In genomic region chr6:41727705-41728072, GRCh38 we compare ENCODE assay signal across 21 cellular contexts. TPM values are rescaled to one million over a fixed set of nuclear protein-coding genes. Genes with fewer than 3 reads are reported as not detected.
DNase-seq lines count a peak whose midpoint lies in the region; ATAC-seq and TF ChIP-seq lines count a peak whose summit lies in the region.
"Had no signal": no experiment of that assay in that cellular context is flagged by ENCODE, and none has a peak within 500 bp of the region (broad histone marks: within the 10 kb centered on the region; RNA-seq: fewer than 3 reads in every experiment).

No MANE protein-coding gene starts in this region.

- intact Hi-C loops in gastrocnemius medialis (cut with DNase I; ENCODE audit: low total_unique reads): no loop called here
- intact Hi-C loops in activated CD4-positive, alpha-beta memory T cell treated with anti-CD3 and anti-CD28 coated beads for 36 hours (cut with micrococcal nuclease): no loop called here

- peak overlapping the region in 6 of 10 experiments; percentile 31 to 97 (median 47); a peak in 9 of 20 replicates for H3K4me3 ChIP-seq in BLaER1 treated with 17β-estradiol and CSF1 and Interleukin-3, amounts not matched to agents 10 nM and 100 nM
- H3K4me3 ChIP-seq in Peyer's patch: peak overlapping the region in 1 of 4 donors; percentile 97
- H3K4me3 ChIP-seq in gastrocnemius medialis: peak overlapping the region in 2 of 4 donors; percentile 7 to 31
- H3K4me3 ChIP-seq: left lung, mucosa of descending colon had no signal

- TF ChIP-seq POLR2A in Peyer's patch (IDR thresholded peaks at IDR 0.05): no peak
- TF ChIP-seq POLR2A in gastrocnemius medialis (IDR thresholded peaks at IDR 0.05): no peak

- POLR2A ChIA-PET in activated CD4-positive, alpha-beta memory T cell treated with anti-CD3 and anti-CD28 coated beads for 36 hours (lab: Charles Lee): no interaction called here

- DNase-seq in Peyer's patch (no peak), immature natural killer cell (no peak), gastrocnemius medialis (no peak), T-helper 17 cell (no peak)
- DNase-seq in activated CD8-positive, alpha-beta memory T cell treated with anti-CD3 and anti-CD28 coated beads, Interleukin-2, amount 10 ng/mL, durations not matched to agents 7 days and 5 days: no peak
- no peak for DNase-seq in stimulated activated CD4-positive, alpha-beta T cell treated with anti-CD3 and anti-CD28 coated beads, Interleukin-2, amount 100 ng/mL, for 48 hours
- DNase-seq in activated CD4-positive, alpha-beta memory T cell treated with anti-CD3 and anti-CD28 coated beads for 36 hours: no peak
- DNase-seq: activated CD4-positive, alpha-beta T cell treated with anti-CD3 and anti-CD28 coated beads, Interleukin-2, amount 50 U/mL, for 1 hour; activated gamma-delta T cell; CD4-positive, alpha-beta memory T cell; central memory CD4-positive, alpha-beta T cell; KBM-7; stimulated activated CD4-positive, alpha-beta T cell treated with anti-CD3 and anti-CD28 coated beads, Interleukin-15, amount 100 ng/mL, for 24 hours; T-helper 1 cell had no signal

- CTCF ChIA-PET in activated CD8-positive, alpha-beta memory T cell treated with anti-CD3 and anti-CD28 coated beads, Interleukin-2, amount 10 ng/mL, durations not matched to agents 7 days and 5 days (lab: Charles Lee): interaction anchor here (1.8 kb wide), 1 partner anchor 24 kb away, joined by 4 read pairs; no protein-coding TSS in a partner anchor
- CTCF ChIA-PET in activated CD4-positive, alpha-beta memory T cell treated with anti-CD3 and anti-CD28 coated beads for 36 hours (lab: Charles Lee): interaction anchor here (0.8 kb wide), 2 partner anchors 21 to 59 kb away, joined by 3 to 4 read pairs; partner anchors contain the start of gene TOMM6

- H3K36me3 Mint-ChIP-seq in immature natural killer cell (peaks cover 0 to 4% (median 0%) of the 10 kb centered on the region in 3 donors), T-helper 17 cell (ENCODE audit: low read depth) (no peaks in the 10 kb centered on the region)
- H3K36me3 Mint-ChIP-seq in activated CD8-positive, alpha-beta memory T cell treated with anti-CD3 and anti-CD28 coated beads, Interleukin-2, amount 10 ng/mL, durations not matched to agents 7 days and 5 days: no peaks in the 10 kb centered on the region
- H3K36me3 Mint-ChIP-seq in activated CD4-positive, alpha-beta memory T cell treated with anti-CD3 and anti-CD28 coated beads for 36 hours: no peaks in the 10 kb centered on the region
- H3K36me3 Mint-ChIP-seq: type B pancreatic cell had no signal

- peaks cover 0 to 36% (median 13%) of the 10 kb centered on the region in 11 experiments; a peak in 11 of 22 replicates for H3K36me3 ChIP-seq in BLaER1 treated with 17β-estradiol and CSF1 and Interleukin-3, amounts not matched to agents 10 nM and 100 nM
- H3K36me3 ChIP-seq in Peyer's patch: no peaks in the 10 kb centered on the region
- H3K36me3 ChIP-seq in gastrocnemius medialis: no peaks in the 10 kb centered on the region

- peaks cover 5 to 71% (median 16%) of the 10 kb centered on the region in 11 experiments; a peak in 15 of 22 replicates for H4K20me1 ChIP-seq in BLaER1 treated with 17β-estradiol and CSF1 and Interleukin-3, amounts not matched to agents 10 nM and 100 nM

- no peaks in the 10 kb centered on the region for H3K9me3 ChIP-seq in BLaER1 treated with 17β-estradiol and CSF1 and Interleukin-3, amounts not matched to agents 10 nM and 100 nM (replicated peaks in 1 of 11)
- H3K9me3 ChIP-seq in Peyer's patch (no peaks in the 10 kb centered on the region), gastrocnemius medialis (no peaks in the 10 kb centered on the region), T-helper 17 cell (ENCODE audit: control insufficient read depth, low read length, poor library complexity, severe bottlenecking) (no peaks in the 10 kb centered on the region)
- H3K9me3 ChIP-seq: left lung, mucosa of descending colon had no signal

- H3K9me3 Mint-ChIP-seq in immature natural killer cell: no peaks in the 10 kb centered on the region
- H3K9me3 Mint-ChIP-seq in activated CD8-positive, alpha-beta memory T cell treated with anti-CD3 and anti-CD28 coated beads, Interleukin-2, amount 10 ng/mL, durations not matched to agents 7 days and 5 days (ENCODE audit: low read depth): no peaks in the 10 kb centered on the region
- no peaks in the 10 kb centered on the region for H3K9me3 Mint-ChIP-seq in activated CD4-positive, alpha-beta memory T cell treated with anti-CD3 and anti-CD28 coated beads for 36 hours
- H3K9me3 Mint-ChIP-seq: CD4-positive, alpha-beta memory T cell; type B pancreatic cell had no signal

- peak overlapping the region in 10 of 11 experiments; percentile 5 to 100 (median 96); a peak in 19 of 22 replicates for H3K27ac ChIP-seq in BLaER1 treated with 17β-estradiol and CSF1 and Interleukin-3, amounts not matched to agents 10 nM and 100 nM
- H3K27ac ChIP-seq in Peyer's patch (peak overlapping the region; percentile 44 to 99 (median 86)), gastrocnemius medialis (peak overlapping the region; percentile 97 to 99 (median 98))

- in situ Hi-C loops in gastrocnemius medialis (cut with MboI; ENCODE audit: low sequenced_read_pairs in 4 of 4): no loop called here

- ATAC-seq in gastrocnemius medialis: no peak
- no peak for ATAC-seq in activated CD8-positive, alpha-beta memory T cell treated with anti-CD3 and anti-CD28 coated beads, Interleukin-2, amount 10 ng/mL, durations not matched to agents 7 days and 5 days
- ATAC-seq in T-helper 17 cell: no peak
- ATAC-seq: esophagus mucosa, left lung had no signal

- no peak for TF ChIP-seq CTCF in Peyer's patch (IDR thresholded peaks at IDR 0.05)
- no peak for TF ChIP-seq CTCF in gastrocnemius medialis (IDR thresholded peaks at IDR 0.05 in 4 of 5, conservative IDR thresholded peaks at IDR 0.05 in 1 of 5)

- peak overlapping the region; percentile 96 to 100 (median 99) for H3K4me2 ChIP-seq in BLaER1 treated with 17β-estradiol and CSF1 and Interleukin-3, amounts not matched to agents 10 nM and 100 nM

- H3K4me3 Mint-ChIP-seq in immature natural killer cell (peak overlapping the region; percentile 85 to 93 (median 91)), T-helper 17 cell (no peak overlapping the region)
- H3K4me3 Mint-ChIP-seq in activated CD8-positive, alpha-beta memory T cell treated with anti-CD3 and anti-CD28 coated beads, Interleukin-2, amount 10 ng/mL, durations not matched to agents 7 days and 5 days: no peak overlapping the region
- no peak overlapping the region for H3K4me3 Mint-ChIP-seq in activated CD4-positive, alpha-beta memory T cell treated with anti-CD3 and anti-CD28 coated beads for 36 hours
- H3K4me3 Mint-ChIP-seq: type B pancreatic cell had no signal

- H3K9ac ChIP-seq in BLaER1 treated with 17β-estradiol and CSF1 and Interleukin-3, amounts not matched to agents 10 nM and 100 nM: peak overlapping the region; percentile 51 to 99 (median 91); a peak in 20 of 22 replicates

- H3K4me1 ChIP-seq in BLaER1 treated with 17β-estradiol and CSF1 and Interleukin-3, amounts not matched to agents 10 nM and 100 nM: peaks cover 97 to 99% (median 98%) of the 10 kb centered on the region in 10 experiments
- H3K4me1 ChIP-seq in Peyer's patch (peaks cover 4 to 43% (median 16%) of the 10 kb centered on the region in 4 donors), gastrocnemius medialis (peaks cover 84 to 88% of the 10 kb centered on the region in 2 donors)

- H3K4me1 Mint-ChIP-seq in immature natural killer cell (peaks cover 99 to 100% of the 10 kb centered on the region in 2 donors), T-helper 17 cell (peaks cover 27% of the 10 kb centered on the region)
- peaks cover 27% of the 10 kb centered on the region for H3K4me1 Mint-ChIP-seq in activated CD8-positive, alpha-beta memory T cell treated with anti-CD3 and anti-CD28 coated beads, Interleukin-2, amount 10 ng/mL, durations not matched to agents 7 days and 5 days
- peaks cover 37% of the 10 kb centered on the region for H3K4me1 Mint-ChIP-seq in activated CD4-positive, alpha-beta memory T cell treated with anti-CD3 and anti-CD28 coated beads for 36 hours (ENCODE audit: low read depth)

- no peaks in the 10 kb centered on the region for H3K27me3 ChIP-seq in BLaER1 treated with 17β-estradiol and CSF1 and Interleukin-3, amounts not matched to agents 10 nM and 100 nM
- H3K27me3 ChIP-seq in Peyer's patch (no peaks in the 10 kb centered on the region), gastrocnemius medialis (no peaks in the 10 kb centered on the region)
- H3K27me3 ChIP-seq: left lung had no signal

- H3K27ac Mint-ChIP-seq in immature natural killer cell (peak overlapping the region; percentile 92 to 98 (median 95)), T-helper 17 cell (no peak overlapping the region)
- H3K27ac Mint-ChIP-seq in activated CD8-positive, alpha-beta memory T cell treated with anti-CD3 and anti-CD28 coated beads, Interleukin-2, amount 10 ng/mL, durations not matched to agents 7 days and 5 days: no peak overlapping the region
- no peak overlapping the region for H3K27ac Mint-ChIP-seq in activated CD4-positive, alpha-beta memory T cell treated with anti-CD3 and anti-CD28 coated beads for 36 hours
- H3K27ac Mint-ChIP-seq: type B pancreatic cell had no signal

- H3K27me3 Mint-ChIP-seq in immature natural killer cell (ENCODE audit: low read depth in 3 of 3): peaks cover 4 to 22% (median 5%) of the 10 kb centered on the region in 3 donors
- no peaks in the 10 kb centered on the region for H3K27me3 Mint-ChIP-seq in activated CD8-positive, alpha-beta memory T cell treated with anti-CD3 and anti-CD28 coated beads, Interleukin-2, amount 10 ng/mL, durations not matched to agents 7 days and 5 days
- no peaks in the 10 kb centered on the region for H3K27me3 Mint-ChIP-seq in T-helper 17 cell
- no peaks in the 10 kb centered on the region for H3K27me3 Mint-ChIP-seq in activated CD4-positive, alpha-beta memory T cell treated with anti-CD3 and anti-CD28 coated beads for 36 hours
- H3K27me3 Mint-ChIP-seq: CD4-positive, alpha-beta memory T cell had no signal

RNA-seq across cellular contexts. Expression of gene TFEB, which starts 7.7 kb away (rescaled TPM):
- total RNA-seq in Peyer's patch (10 to 100 TPM; 17.6 to 47.9 (median 22.9) TPM), gastrocnemius medialis (100 to 1,000 TPM in 2 of 4 donors, 10 to 100 TPM in 2; 82.8 to 121 (median 93.3) TPM), T-helper 17 cell (10 to 100 TPM; 17.6 to 18.9 TPM)
- polyA plus RNA-seq in immature natural killer cell: 10 to 100 TPM; 18.9 to 62.3 (median 23.9) TPM
- total RNA-seq in activated CD8-positive, alpha-beta memory T cell treated with anti-CD3 and anti-CD28 coated beads, Interleukin-2, amount 10 ng/mL, durations not matched to agents 7 days and 5 days: 10 to 100 TPM; 14.5 to 15.8 TPM
- 10 to 100 TPM; 11.7 to 13.4 TPM for total RNA-seq in activated CD4-positive, alpha-beta memory T cell treated with anti-CD3 and anti-CD28 coated beads for 36 hours

RNA-seq across cellular contexts. Expression of gene PGC, which starts 19.5 kb away (rescaled TPM):
- total RNA-seq in Peyer's patch (not detected), gastrocnemius medialis (not detected), T-helper 17 cell (not detected)
- not detected for polyA plus RNA-seq in immature natural killer cell
- not detected for total RNA-seq in activated CD8-positive, alpha-beta memory T cell treated with anti-CD3 and anti-CD28 coated beads, Interleukin-2, amount 10 ng/mL, durations not matched to agents 7 days and 5 days
- not detected for total RNA-seq in activated CD4-positive, alpha-beta memory T cell treated with anti-CD3 and anti-CD28 coated beads for 36 hours
- total RNA-seq: CD4-positive, alpha-beta memory T cell; esophagus mucosa; H1; mucosa of descending colon had no signal
- polyA plus RNA-seq: AG04450; CD4-positive, alpha-beta memory T cell had no signal

RNA-seq across cellular contexts. Expression of gene FRS3, which starts 52.0 kb away (rescaled TPM):
- 1 to 10 TPM; 3.5 to 8.3 (median 6.5) TPM for total RNA-seq in Peyer's patch
- polyA plus RNA-seq in immature natural killer cell: 1 to 10 TPM in 1 of 3 donors, under 1 TPM in 1, not detected in 1; 0.80 to 2.1 TPM
- total RNA-seq in gastrocnemius medialis: 1 to 10 TPM; 2.9 to 6.9 (median 5.5) TPM
- total RNA-seq in activated CD8-positive, alpha-beta memory T cell treated with anti-CD3 and anti-CD28 coated beads, Interleukin-2, amount 10 ng/mL, durations not matched to agents 7 days and 5 days: 1 to 10 TPM; 4.8 to 6.2 TPM
- 1 to 10 TPM; 5.2 to 6.9 TPM for total RNA-seq in T-helper 17 cell
- total RNA-seq in activated CD4-positive, alpha-beta memory T cell treated with anti-CD3 and anti-CD28 coated beads for 36 hours: 1 to 10 TPM; 4.8 to 5.5 TPM

RNA-seq across cellular contexts. Expression of gene PRICKLE4, which starts 52.9 kb away (rescaled TPM):
- total RNA-seq in Peyer's patch: 10 to 100 TPM in 3 of 4 donors, 1 to 10 TPM in 1; 3.8 to 23.4 (median 16.8) TPM
- polyA plus RNA-seq in immature natural killer cell: not detected
- total RNA-seq in gastrocnemius medialis: 1 to 10 TPM in 3 of 4 donors, under 1 TPM in 1; 0.59 to 6.2 (median 1.8) TPM
- not detected for total RNA-seq in activated CD8-positive, alpha-beta memory T cell treated with anti-CD3 and anti-CD28 coated beads, Interleukin-2, amount 10 ng/mL, durations not matched to agents 7 days and 5 days
- not detected for total RNA-seq in T-helper 17 cell
- total RNA-seq in activated CD4-positive, alpha-beta memory T cell treated with anti-CD3 and anti-CD28 coated beads for 36 hours: under 1 TPM in 1 of 2 experiments, not detected in 1; 0.71 TPM
- total RNA-seq: CD4-positive, alpha-beta memory T cell had no signal
- polyA plus RNA-seq: AG04450; CD4-positive, alpha-beta memory T cell had no signal

RNA-seq across cellular contexts. Expression of gene TOMM6, which starts 59.8 kb away (rescaled TPM):
- total RNA-seq in Peyer's patch: 10 to 100 TPM; 36.7 to 72.6 (median 62.4) TPM
- 100 to 1,000 TPM; 291 to 367 (median 304) TPM for polyA plus RNA-seq in immature natural killer cell
- 100 to 1,000 TPM; 152 to 186 (median 166) TPM for total RNA-seq in gastrocnemius medialis
- 100 to 1,000 TPM; 161 to 219 TPM for total RNA-seq in activated CD8-positive, alpha-beta memory T cell treated with anti-CD3 and anti-CD28 coated beads, Interleukin-2, amount 10 ng/mL, durations not matched to agents 7 days and 5 days
- 100 to 1,000 TPM in 1 of 2 donors, 10 to 100 TPM in 1; 99.1 to 111 TPM for total RNA-seq in T-helper 17 cell
- total RNA-seq in activated CD4-positive, alpha-beta memory T cell treated with anti-CD3 and anti-CD28 coated beads for 36 hours: 100 to 1,000 TPM; 264 to 280 TPM

Comparison
In these comparisons a context has a peak if more than half of its experiments do, and no peak if none do; other contexts are left out.
1. H3K27ac Mint-ChIP-seq: peak in immature natural killer cell (6 of 6); none in activated CD8-positive, alpha-beta memory T cell treated with anti-CD3 and anti-CD28 coated beads, Interleukin-2, amount 10 ng/mL, durations not matched to agents 7 days and 5 days (single experiment), T-helper 17 cell (single experiment) and activated CD4-positive, alpha-beta memory T cell treated with anti-CD3 and anti-CD28 coated beads for 36 hours (single experiment).
2. H3K4me3 Mint-ChIP-seq: peak in immature natural killer cell (5 of 5); none in activated CD8-positive, alpha-beta memory T cell treated with anti-CD3 and anti-CD28 coated beads, Interleukin-2, amount 10 ng/mL, durations not matched to agents 7 days and 5 days (single experiment), T-helper 17 cell (single experiment) and activated CD4-positive, alpha-beta memory T cell treated with anti-CD3 and anti-CD28 coated beads for 36 hours (single experiment).
3. Peak in every context shown above with its lines, with median percentiles within 50 percentile points of each other: H3K27ac ChIP-seq.